In genomic region chr22:37675930-37676571, GRCh38 we compare ENCODE assay signal across 9 cellular contexts. TPM values are rescaled to one million over a fixed set of nuclear protein-coding genes. Genes with fewer than 3 reads are reported as not detected.
A peak's percentile ranks its signal among the peaks of the same experiment; 100 is the strongest.
DNase-seq lines count a peak whose midpoint lies in the region; FAIRE-seq and TF ChIP-seq lines count a peak whose summit lies in the region.
"Had no signal": no experiment of that assay in that cellular context is flagged by ENCODE, and none has a peak within 500 bp of the region (broad histone marks: within the 10 kb centered on the region; RNA-seq: fewer than 3 reads in every experiment).

No MANE protein-coding gene starts in this region.

- peak overlapping the region; percentile 85 for H3K27ac ChIP-seq in parathyroid adenoma
- H3K27ac ChIP-seq: cardiac muscle cell had no signal

- H3K4me1 ChIP-seq in parathyroid adenoma, result peaks cover 6% of the 10 kb centered on the region

- no peaks in the 10 kb centered on the region for H3K9me3 ChIP-seq in parathyroid adenoma (ENCODE audit: control insufficient read depth, low read length)

- H3K9me3 Mint-ChIP-seq in activated CD4-positive, alpha-beta T cell treated with anti-CD3 and anti-CD28 coated beads, Interleukin-2, amount 10 ng/mL, durations not matched to agents 24 days and 14 days, result no peaks in the 10 kb centered on the region
- H3K9me3 Mint-ChIP-seq in activated CD4-positive, alpha-beta memory T cell treated with anti-CD3 and anti-CD28 coated beads, Interleukin-2, amount 10 ng/mL, durations not matched to agents 7 days and 5 days, result no peaks in the 10 kb centered on the region

- no peak overlapping the region for H2AFZ ChIP-seq in parathyroid adenoma

- intact Hi-C loops in activated CD4-positive, alpha-beta T cell treated with anti-CD3 and anti-CD28 coated beads, Interleukin-2, amount 10 ng/mL, durations not matched to agents 24 days and 14 days (cut with micrococcal nuclease), result loop anchor here (1.0 to 5.0 kb wide), 3 partner anchors 18 to 139 kb away; partner anchors contain the start of genes GCAT and PDXP

- POLR2A ChIA-PET in activated CD4-positive, alpha-beta memory T cell treated with anti-CD3 and anti-CD28 coated beads, Interleukin-2, amount 10 ng/mL, durations not matched to agents 7 days and 5 days (lab: Charles Lee), result interaction anchor here (1.0 to 12.9 kb wide), 9 partner anchors 9 to 68 kb away, joined by 3 to 244 read pairs (median 20); partner anchors contain the start of genes GGA1, NOL12, PDXP and SH3BP1

- H3K27me3 Mint-ChIP-seq in activated CD4-positive, alpha-beta T cell treated with anti-CD3 and anti-CD28 coated beads, Interleukin-2, amount 10 ng/mL, durations not matched to agents 24 days and 14 days, result no peaks in the 10 kb centered on the region
- no peaks in the 10 kb centered on the region for H3K27me3 Mint-ChIP-seq in activated CD4-positive, alpha-beta memory T cell treated with anti-CD3 and anti-CD28 coated beads, Interleukin-2, amount 10 ng/mL, durations not matched to agents 7 days and 5 days

- no peak overlapping the region for H3K9ac ChIP-seq in parathyroid adenoma

- H3K4me3 Mint-ChIP-seq in activated CD4-positive, alpha-beta T cell treated with anti-CD3 and anti-CD28 coated beads, Interleukin-2, amount 10 ng/mL, durations not matched to agents 24 days and 14 days, result peak overlapping the region; percentile 92
- peak overlapping the region; percentile 88 for H3K4me3 Mint-ChIP-seq in activated CD4-positive, alpha-beta memory T cell treated with anti-CD3 and anti-CD28 coated beads, Interleukin-2, amount 10 ng/mL, durations not matched to agents 7 days and 5 days

- FAIRE-seq in frontal cortex (lab: Jason Lieb, UNC), result no peak

- H3K4me3 ChIP-seq in fibroblast of villous mesenchyme (ENCODE audit: low read depth, low read length) (peak overlapping the region; percentile 88), parathyroid adenoma (ENCODE audit: low read depth, low read length) (peak overlapping the region; percentile 75)

- peaks cover 52% of the 10 kb centered on the region for H3K4me1 Mint-ChIP-seq in activated CD4-positive, alpha-beta T cell treated with anti-CD3 and anti-CD28 coated beads, Interleukin-2, amount 10 ng/mL, durations not matched to agents 24 days and 14 days
- H3K4me1 Mint-ChIP-seq in activated CD4-positive, alpha-beta memory T cell treated with anti-CD3 and anti-CD28 coated beads, Interleukin-2, amount 10 ng/mL, durations not matched to agents 7 days and 5 days, result peaks cover 56% of the 10 kb centered on the region

- peak; percentile 76 for DNase-seq in activated CD4-positive, alpha-beta T cell treated with anti-CD3 and anti-CD28 coated beads, Interleukin-2, amount 10 ng/mL, durations not matched to agents 24 days and 14 days
- DNase-seq in activated CD4-positive, alpha-beta T cell treated with anti-CD3 and anti-CD28 coated beads, Interleukin-2, amount 50 U/mL, for 1 hour, result no peak
- peak; percentile 40 for DNase-seq in activated CD4-positive, alpha-beta memory T cell treated with anti-CD3 and anti-CD28 coated beads, Interleukin-2, amount 10 ng/mL, durations not matched to agents 7 days and 5 days
- DNase-seq in fibroblast of villous mesenchyme (ENCODE audit: low read depth) (no peak), NCI-H1436 (lab: John Stamatoyannopoulos, UW) (no peak), frontal cortex (ENCODE audit: low spot score in 2 of 2) (no peak), NCI-H2029 (lab: John Stamatoyannopoulos, UW) (no peak)

- no peaks in the 10 kb centered on the region for H3K27me3 ChIP-seq in parathyroid adenoma (ENCODE audit: control insufficient read depth, insufficient read depth, low read length)
- H3K27me3 ChIP-seq: cardiac muscle cell had no signal

- CTCF ChIA-PET in activated CD4-positive, alpha-beta memory T cell treated with anti-CD3 and anti-CD28 coated beads, Interleukin-2, amount 10 ng/mL, durations not matched to agents 7 days and 5 days (lab: Charles Lee), result interaction anchor here (1.1 to 13.4 kb wide), 6 partner anchors 10 to 109 kb away, joined by 3 to 301 read pairs (median 8); partner anchors contain the start of genes GGA1, NOL12, PDXP and SH3BP1

- H3K79me2 ChIP-seq in parathyroid adenoma, result no peaks in the 10 kb centered on the region

- no peaks in the 10 kb centered on the region for H3K36me3 ChIP-seq in parathyroid adenoma (ENCODE audit: control insufficient read depth, insufficient read depth, low read length)
- H3K36me3 ChIP-seq: cardiac muscle cell had no signal

- no peak for TF ChIP-seq CTCF in fibroblast of villous mesenchyme (IDR thresholded peaks at IDR 0.05; ENCODE audit: insufficient read depth, low read depth, low read length)
- no peak for TF ChIP-seq CTCF in parathyroid adenoma (IDR thresholded peaks at IDR 0.05)

- H3K27ac Mint-ChIP-seq in activated CD4-positive, alpha-beta T cell treated with anti-CD3 and anti-CD28 coated beads, Interleukin-2, amount 10 ng/mL, durations not matched to agents 24 days and 14 days, result peak overlapping the region; percentile 97
- peak overlapping the region; percentile 99 for H3K27ac Mint-ChIP-seq in activated CD4-positive, alpha-beta memory T cell treated with anti-CD3 and anti-CD28 coated beads, Interleukin-2, amount 10 ng/mL, durations not matched to agents 7 days and 5 days

- H3K36me3 Mint-ChIP-seq in activated CD4-positive, alpha-beta T cell treated with anti-CD3 and anti-CD28 coated beads, Interleukin-2, amount 10 ng/mL, durations not matched to agents 24 days and 14 days (ENCODE audit: low read depth), result peaks cover 9% of the 10 kb centered on the region
- H3K36me3 Mint-ChIP-seq in activated CD4-positive, alpha-beta memory T cell treated with anti-CD3 and anti-CD28 coated beads, Interleukin-2, amount 10 ng/mL, durations not matched to agents 7 days and 5 days (ENCODE audit: low read depth), result peaks cover 32% of the 10 kb centered on the region

- H3K4me2 ChIP-seq in parathyroid adenoma (ENCODE audit: low read length), result peak overlapping the region; percentile 93

RNA-seq across cellular contexts. Expression of gene LGALS1, which starts 0.6 kb away (rescaled TPM):
- total RNA-seq in activated CD4-positive, alpha-beta T cell treated with anti-CD3 and anti-CD28 coated beads, Interleukin-2, amount 10 ng/mL, durations not matched to agents 24 days and 14 days, result 361 and 362 TPM in 2 replicates
- total RNA-seq in activated CD4-positive, alpha-beta memory T cell treated with anti-CD3 and anti-CD28 coated beads, Interleukin-2, amount 10 ng/mL, durations not matched to agents 7 days and 5 days, result 1,000 to 10,000 TPM; 2,209 to 2,240 TPM
- total RNA-seq in fibroblast of villous mesenchyme (3,707 and 5,728 TPM in 2 replicates), frontal cortex (101 TPM)

RNA-seq across cellular contexts. Expression of gene NOL12, which starts 10.1 kb away (rescaled TPM):
- total RNA-seq in activated CD4-positive, alpha-beta T cell treated with anti-CD3 and anti-CD28 coated beads, Interleukin-2, amount 10 ng/mL, durations not matched to agents 24 days and 14 days, result 67.9 and 70.3 TPM in 2 replicates
- 10 to 100 TPM; 36.6 to 36.9 TPM for total RNA-seq in activated CD4-positive, alpha-beta memory T cell treated with anti-CD3 and anti-CD28 coated beads, Interleukin-2, amount 10 ng/mL, durations not matched to agents 7 days and 5 days
- total RNA-seq in fibroblast of villous mesenchyme (7.3 and 10.3 TPM in 2 replicates), frontal cortex (19.2 TPM)

RNA-seq across cellular contexts. Expression of gene PDXP, which starts 17.5 kb away (rescaled TPM):
- total RNA-seq in activated CD4-positive, alpha-beta T cell treated with anti-CD3 and anti-CD28 coated beads, Interleukin-2, amount 10 ng/mL, durations not matched to agents 24 days and 14 days, result 49.3 and 51.2 TPM in 2 replicates
- 10 to 100 TPM; 19.1 to 21.6 TPM for total RNA-seq in activated CD4-positive, alpha-beta memory T cell treated with anti-CD3 and anti-CD28 coated beads, Interleukin-2, amount 10 ng/mL, durations not matched to agents 7 days and 5 days
- total RNA-seq in fibroblast of villous mesenchyme, result 9.0 and 9.9 TPM in 2 replicates
- 44.0 TPM for total RNA-seq in frontal cortex

RNA-seq across cellular contexts. Expression of gene TRIOBP, which starts 20.8 kb away (rescaled TPM):
- 33.3 and 34.8 TPM in 2 replicates for total RNA-seq in activated CD4-positive, alpha-beta T cell treated with anti-CD3 and anti-CD28 coated beads, Interleukin-2, amount 10 ng/mL, durations not matched to agents 24 days and 14 days
- total RNA-seq in activated CD4-positive, alpha-beta memory T cell treated with anti-CD3 and anti-CD28 coated beads, Interleukin-2, amount 10 ng/mL, durations not matched to agents 7 days and 5 days, result 10 to 100 TPM; 40.9 to 42.7 TPM
- 121 and 141 TPM in 2 replicates for total RNA-seq in fibroblast of villous mesenchyme
- 10.6 TPM for total RNA-seq in frontal cortex

RNA-seq across cellular contexts. Expression of gene SH3BP1, which starts 36.6 kb away (rescaled TPM):
- 110 and 115 TPM in 2 replicates for total RNA-seq in activated CD4-positive, alpha-beta T cell treated with anti-CD3 and anti-CD28 coated beads, Interleukin-2, amount 10 ng/mL, durations not matched to agents 24 days and 14 days
- 100 to 1,000 TPM; 161 to 162 TPM for total RNA-seq in activated CD4-positive, alpha-beta memory T cell treated with anti-CD3 and anti-CD28 coated beads, Interleukin-2, amount 10 ng/mL, durations not matched to agents 7 days and 5 days
- total RNA-seq in fibroblast of villous mesenchyme, result 9.0 and 11.2 TPM in 2 replicates
- total RNA-seq in frontal cortex, result 0.82 TPM

Comparison
In these comparisons a context has a peak if more than half of its experiments do, and no peak if none do; other contexts are left out.
1. DNase-seq: peak in activated CD4-positive, alpha-beta T cell treated with anti-CD3 and anti-CD28 coated beads, Interleukin-2, amount 10 ng/mL, durations not matched to agents 24 days and 14 days (single experiment) and activated CD4-positive, alpha-beta memory T cell treated with anti-CD3 and anti-CD28 coated beads, Interleukin-2, amount 10 ng/mL, durations not matched to agents 7 days and 5 days (single experiment); none in activated CD4-positive, alpha-beta T cell treated with anti-CD3 and anti-CD28 coated beads, Interleukin-2, amount 50 U/mL, for 1 hour (single experiment), fibroblast of villous mesenchyme (single experiment), NCI-H1436 (single experiment), frontal cortex (0 of 2) and NCI-H2029 (single experiment).